23 cellular contexts compared by ENCODE assay signal in the genomic region with DNA sequence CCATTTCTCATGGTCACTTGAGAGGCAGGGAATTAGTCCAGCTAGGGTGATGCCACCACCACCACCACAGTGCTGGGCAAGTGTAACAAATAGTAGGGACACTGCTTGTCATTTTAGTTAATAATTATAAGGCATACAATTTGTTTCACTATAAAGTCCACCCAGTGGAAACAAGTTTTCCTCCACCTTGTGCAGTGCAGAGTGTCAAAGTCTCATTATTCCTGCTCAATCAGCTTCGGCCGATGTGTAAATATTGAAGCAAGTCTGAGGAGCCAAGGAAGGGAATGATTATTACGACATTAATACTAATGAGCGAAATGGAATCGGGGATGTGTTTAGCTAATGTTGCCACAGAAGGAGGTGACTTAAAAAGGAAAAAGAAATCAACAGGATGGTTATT.
DNase-seq lines count a peak whose midpoint lies in the region; ATAC-seq, FAIRE-seq and TF ChIP-seq lines count a peak whose summit lies in the region.
"Had no signal": no experiment of that assay in that cellular context is flagged by ENCODE, and none has a peak within 500 bp of the region (broad histone marks: within the 10 kb centered on the region; RNA-seq: fewer than 3 reads in every experiment).

No MANE protein-coding gene starts in this region.

- no peaks in the 10 kb centered on the region for H3K9me2 ChIP-seq in hepatocyte (replicated peaks; ENCODE audit: insufficient read depth)

- TF ChIP-seq CTCF in hepatocyte (IDR thresholded peaks at IDR 0.05; ENCODE audit: poor library complexity): no peak

- H3K27ac ChIP-seq in hepatocyte (no peak overlapping the region), small intestine (ENCODE audit: low read depth in 1 of 2, low read length in 1 of 2) (no peak overlapping the region)
- H3K27ac ChIP-seq: BLaER1, C4-2B, GM23248 had no signal

- H3K9me3 ChIP-seq in endocrine pancreas (ENCODE audit: control insufficient read depth, low read length) (no peaks in the 10 kb centered on the region), hepatocyte (ENCODE audit: low read depth) (no peaks in the 10 kb centered on the region), small intestine (ENCODE audit: control insufficient read depth, low read depth) (no peaks in the 10 kb centered on the region)
- H3K9me3 ChIP-seq: BLaER1 had no signal

- peak overlapping the region; percentile 15 for H3K4me2 ChIP-seq in hepatocyte
- H3K4me2 ChIP-seq: BLaER1 had no signal

- H4K20me1 ChIP-seq in hepatocyte (ENCODE audit: insufficient read depth, poor library complexity, severe bottlenecking): no peaks in the 10 kb centered on the region
- H4K20me1 ChIP-seq: BLaER1 had no signal

- no peak overlapping the region for H2AFZ ChIP-seq in hepatocyte
- H2AFZ ChIP-seq: GM23248 had no signal

- H3K36me3 ChIP-seq in endocrine pancreas (ENCODE audit: control insufficient read depth, insufficient read depth, low read length) (no peaks in the 10 kb centered on the region), hepatocyte (replicated peaks; ENCODE audit: insufficient read depth, low read depth) (no peaks in the 10 kb centered on the region), small intestine (ENCODE audit: control insufficient read depth in 2 of 2, insufficient read depth in 2 of 2, low read length in 2 of 2) (no peaks in the 10 kb centered on the region)
- H3K36me3 ChIP-seq: BLaER1 had no signal

- DNase-seq in hepatocyte (ENCODE audit: low spot score) (peak; percentile 33), mucosa of gallbladder (ENCODE audit: low spot score) (peak; percentile 51), small intestine (peak; percentile 75), NCI-H2029 treated with DMSO at 0.1 percent for 48 hours (lab: John Stamatoyannopoulos, UW) (no peak), left colon (no peak), AG08396 (ENCODE audit: low spot score) (no peak)
- no peak for DNase-seq in stimulated activated CD4-positive, alpha-beta T cell treated with anti-CD3 and anti-CD28 coated beads, Interleukin-15, amount 100 ng/mL, for 24 hours
- DNase-seq: CD4-positive, CD25-positive, alpha-beta regulatory T cell; CD8-positive, alpha-beta memory T cell; DMS 273 treated with DMSO at 0.1 percent for 48 hours; DMS79; GF-D8; GM23248; H7; HCEC 1CT had no signal

- H3K79me2 ChIP-seq in hepatocyte: no peaks in the 10 kb centered on the region

- no peak overlapping the region for H3K9ac ChIP-seq in endocrine pancreas (ENCODE audit: control insufficient read depth, insufficient read depth, low read length)
- H3K9ac ChIP-seq: BLaER1, GM23248 had no signal

- ATAC-seq in left colon: no peak

- H3K27me3 ChIP-seq in endocrine pancreas (ENCODE audit: control insufficient read depth, insufficient read depth, low read length) (no peaks in the 10 kb centered on the region), hepatocyte (peaks cover 2% of the 10 kb centered on the region), small intestine (ENCODE audit: control insufficient read depth in 2 of 2, insufficient read depth in 2 of 2, low read length in 2 of 2) (no peaks in the 10 kb centered on the region)
- H3K27me3 ChIP-seq: BLaER1 had no signal

- peak overlapping the region; percentile 90 for H3K4me3 ChIP-seq in endocrine pancreas (ENCODE audit: control insufficient read depth, insufficient read depth, low read length)
- H3K4me3 ChIP-seq in hepatocyte: no peak overlapping the region
- H3K4me3 ChIP-seq in small intestine (ENCODE audit: low read depth in 1 of 2, low read length in 2 of 2): no peak overlapping the region
- H3K4me3 ChIP-seq: BLaER1, GM23248 had no signal

- peaks cover 20% of the 10 kb centered on the region for H3K4me1 ChIP-seq in endocrine pancreas (ENCODE audit: control insufficient read depth, insufficient read depth, low read length)
- peaks cover 6% of the 10 kb centered on the region for H3K4me1 ChIP-seq in hepatocyte (ENCODE audit: insufficient read depth)
- H3K4me1 ChIP-seq in small intestine (ENCODE audit: control insufficient read depth in 2 of 2, insufficient read depth in 1 of 2, low read depth in 1 of 2, low read length in 1 of 2): no peaks in the 10 kb centered on the region
- H3K4me1 ChIP-seq: BLaER1 had no signal

- FAIRE-seq in small intestine (lab: Jason Lieb, UNC): no peak
- FAIRE-seq: D721Med, GM12891, GM18507, GM19239, H1 had no signal

- intact Hi-C loops in left colon (cut with DNase I, micrococcal nuclease): no loop called here

- 72% methylated on average over 5 of the region's 5 CpGs for WGBS in hepatocyte (ENCODE audit: low lambda C conversion rate, missing lambda C conversion rate)
- WGBS in small intestine, 3 donors: 16 to 67% (median 30%) methylated on average over 5 of the region's 5 CpGs

Comparison
In these comparisons a context has a peak if more than half of its experiments do, and no peak if none do; other contexts are left out.
1. DNase-seq: peak in hepatocyte (single experiment), mucosa of gallbladder (single experiment) and small intestine (single experiment); none in NCI-H2029 treated with DMSO at 0.1 percent for 48 hours (single experiment), left colon (0 of 2), stimulated activated CD4-positive, alpha-beta T cell treated with anti-CD3 and anti-CD28 coated beads, Interleukin-15, amount 100 ng/mL, for 24 hours (single experiment) and AG08396 (single experiment).